ENCODE assay signal across 8 cellular contexts in genomic region chr3:184361932-184362667, GRCh38. TPM values are rescaled to one million over a fixed set of nuclear protein-coding genes. Genes with fewer than 3 reads are reported as not detected.
DNase-seq lines count a peak whose midpoint lies in the region; ATAC-seq lines count a peak whose summit lies in the region.

No MANE protein-coding gene starts in this region.

- H3K27me3 ChIP-seq in esophagus (ENCODE audit: control insufficient read depth in 1 of 2, insufficient read depth in 2 of 2, low read length in 2 of 2) = no peaks in the 10 kb centered on the region

- ATAC-seq in HG02678 (IDR thresholded peaks at IDR 0.05; ENCODE audit: unreplicated experiment) (peak; percentile 8), naive B cell (ENCODE audit: low read depth in 2 of 2) (peak; percentile 2 to 6), GM18517 (IDR thresholded peaks at IDR 0.05; ENCODE audit: unreplicated experiment) (no peak)

- H3K4me1 Mint-ChIP-seq in naive B cell = peaks cover 28 to 33% (median 32%) of the 10 kb centered on the region in 3 donors

- H3K4me3 Mint-ChIP-seq in naive B cell = peak overlapping the region; percentile 87 to 98 (median 96)

- 0% methylated on average over 38 of the region's 38 CpGs for WGBS in esophagus, 2 donors

- H3K36me3 Mint-ChIP-seq in naive B cell = no peaks in the 10 kb centered on the region

- peaks cover 0 to 11% (median 5%) of the 10 kb centered on the region in 3 donors for H3K27me3 Mint-ChIP-seq in naive B cell

- H3K9me3 ChIP-seq in esophagus (ENCODE audit: control insufficient read depth in 2 of 2, insufficient read depth in 1 of 2, low read depth in 1 of 2, low read length in 1 of 2) = no peaks in the 10 kb centered on the region

- peak overlapping the region; percentile 86 for H3K4me3 ChIP-seq in GM08714 (ENCODE audit: low read length)
- H3K4me3 ChIP-seq in esophagus (ENCODE audit: low read depth in 1 of 2, low read length in 2 of 2) = peak overlapping the region; percentile 74 to 79

- peaks cover 0 to 6% of the 10 kb centered on the region in 2 donors for H3K4me1 ChIP-seq in esophagus (ENCODE audit: control insufficient read depth in 2 of 2, insufficient read depth in 2 of 2, low read length in 1 of 2)

- peaks cover 0 to 6% of the 10 kb centered on the region in 2 donors for H3K36me3 ChIP-seq in esophagus (ENCODE audit: control insufficient read depth in 2 of 2, insufficient read depth in 2 of 2, low read length in 1 of 2)

- peak overlapping the region; percentile 99 for H3K27ac ChIP-seq in esophagus (ENCODE audit: low read depth in 2 of 2, low read length in 1 of 2)

- peak overlapping the region; percentile 67 to 93 (median 88) for H3K27ac Mint-ChIP-seq in naive B cell

- no peaks in the 10 kb centered on the region for H3K9me3 Mint-ChIP-seq in naive B cell

- DNase-seq in NCI-H460 (ENCODE audit: extremely low read depth, low read depth) = peak; percentile 56
- peak; percentile 82 for DNase-seq in activated CD8-positive, alpha-beta memory T cell treated with anti-CD3 and anti-CD28 coated beads, Interleukin-2, amount 50 U/mL, for 48 hours
- DNase-seq in naive B cell = peak; percentile 38
- DNase-seq in stromal cell of bone marrow (ENCODE audit: low read depth) = peak; percentile 34

RNA-seq across cellular contexts. Expression of gene POLR2H, which starts 0.6 kb away (rescaled TPM):
- 98.8 and 101 TPM in 2 replicates for total RNA-seq in NCI-H460 (2014; rRNA removed; shearing (Covaris generic))
- 159 and 162 TPM in 2 replicates for polyA plus RNA-seq in NCI-H460 (2014; cell fraction: nucleus; rRNA removed)
- polyA plus RNA-seq in esophagus = 100 to 1,000 TPM in 1 of 2 donors, 10 to 100 TPM in 1; 79.6 to 103 TPM
- polyA plus RNA-seq in naive B cell (ENCODE audit: low read depth in 6 of 6) = 10 to 100 TPM; 34.4 to 61.0 (median 49.1) TPM

RNA-seq across cellular contexts. Expression of gene CLCN2, which starts 0.7 kb away (rescaled TPM):
- 4.9 and 6.2 TPM in 2 replicates for total RNA-seq in NCI-H460 (2014; rRNA removed; shearing (Covaris generic))
- 25.5 and 31.9 TPM in 2 replicates for polyA plus RNA-seq in NCI-H460 (2014; cell fraction: nucleus; rRNA removed)
- polyA plus RNA-seq in esophagus = 1 to 10 TPM; 3.1 to 5.4 TPM
- 1 to 10 TPM in 3 of 6 donors, under 1 TPM in 1, not detected in 2; 0.35 to 1.8 (median 1.3) TPM for polyA plus RNA-seq in naive B cell (ENCODE audit: low read depth in 6 of 6)

RNA-seq across cellular contexts. Expression of gene THPO, which starts 15.9 kb away (rescaled TPM):
- total RNA-seq in NCI-H460 (2014; rRNA removed; shearing (Covaris generic)) = not detected in 2 replicates
- not detected in 2 replicates for polyA plus RNA-seq in NCI-H460 (2014; cell fraction: nucleus; rRNA removed)
- under 1 TPM; 0.06 to 0.12 TPM for polyA plus RNA-seq in esophagus
- not detected for polyA plus RNA-seq in naive B cell (ENCODE audit: low read depth in 6 of 6)

RNA-seq across cellular contexts. Expression of gene CHRD, which starts 17.8 kb away (rescaled TPM):
- 0.07 TPM in 1 of 2 replicates, not detected in the other for total RNA-seq in NCI-H460 (2014; rRNA removed; shearing (Covaris generic))
- 0.41 and 0.85 TPM in 2 replicates for polyA plus RNA-seq in NCI-H460 (2014; cell fraction: nucleus; rRNA removed)
- polyA plus RNA-seq in esophagus (1 to 10 TPM; 2.2 to 3.0 TPM), naive B cell (ENCODE audit: low read depth in 6 of 6) (not detected)

RNA-seq across cellular contexts. Expression of gene FAM131A, which starts 24.7 kb away (rescaled TPM):
- total RNA-seq in NCI-H460 (2014; rRNA removed; shearing (Covaris generic)) = 10.7 and 12.6 TPM in 2 replicates
- 22.3 and 25.4 TPM in 2 replicates for polyA plus RNA-seq in NCI-H460 (2014; cell fraction: nucleus; rRNA removed)
- polyA plus RNA-seq in esophagus = 1 to 10 TPM; 7.7 to 9.5 TPM
- 1 to 10 TPM; 3.6 to 8.5 (median 4.1) TPM for polyA plus RNA-seq in naive B cell (ENCODE audit: low read depth in 6 of 6)
